7 cellular contexts compared by ENCODE assay signal in genomic region chr7:74454059-74454947, GRCh38. TPM values are rescaled to one million over a fixed set of nuclear protein-coding genes. Genes with fewer than 3 reads are reported as not detected.
DNase-seq lines count a peak whose midpoint lies in the region; TF ChIP-seq lines count a peak whose summit lies in the region.

No MANE protein-coding gene starts in this region.

- H2AFZ ChIP-seq in parathyroid adenoma: peak overlapping the region; percentile 75

- peaks cover 1 to 15% (median 6%) of the 10 kb centered on the region in 3 donors for H3K27me3 Mint-ChIP-seq in immature natural killer cell (ENCODE audit: low read depth in 3 of 3)

- H3K4me1 ChIP-seq in parathyroid adenoma: peaks cover 3% of the 10 kb centered on the region

- H3K4me3 Mint-ChIP-seq in immature natural killer cell: no peak overlapping the region

- H3K4me3 ChIP-seq in H7 (ENCODE audit: insufficient read depth, low read depth, low read length) (peak overlapping the region; percentile 66), fibroblast of villous mesenchyme (ENCODE audit: low read depth, low read length) (peak overlapping the region; percentile 72), parathyroid adenoma (ENCODE audit: low read depth, low read length) (peak overlapping the region; percentile 60)

- H3K4me1 Mint-ChIP-seq in immature natural killer cell: peaks cover 7 to 9% of the 10 kb centered on the region in 2 donors

- DNase-seq in H7: peak; percentile 89
- peak; percentile 29 to 34 for DNase-seq in activated CD4-positive, alpha-beta T cell treated with anti-CD3 and anti-CD28 coated beads, Interleukin-2, amount 50 U/mL, for 48 hours
- DNase-seq in fibroblast of villous mesenchyme (ENCODE audit: low read depth): no peak
- no peak for DNase-seq in HT-29 (ENCODE audit: low spot score)
- DNase-seq in dermis blood vessel endothelial cell: no peak
- DNase-seq in immature natural killer cell: no peak

- H3K27ac ChIP-seq in parathyroid adenoma: peak overlapping the region; percentile 74

- no peak overlapping the region for H3K27ac Mint-ChIP-seq in immature natural killer cell

- no peaks in the 10 kb centered on the region for H3K79me2 ChIP-seq in parathyroid adenoma

- H3K9me3 ChIP-seq in parathyroid adenoma (ENCODE audit: control insufficient read depth, low read length): no peaks in the 10 kb centered on the region

- H3K27me3 ChIP-seq in H7 (ENCODE audit: control insufficient read depth, insufficient read depth, low read length): no peaks in the 10 kb centered on the region
- no peaks in the 10 kb centered on the region for H3K27me3 ChIP-seq in parathyroid adenoma (ENCODE audit: control insufficient read depth, insufficient read depth, low read length)

- H3K9me3 Mint-ChIP-seq in immature natural killer cell: no peaks in the 10 kb centered on the region

- H3K36me3 ChIP-seq in H7 (replicated peaks; ENCODE audit: control insufficient read depth, insufficient read depth, low read length) (no peaks in the 10 kb centered on the region; the same call in 1 of the 2 replicates), parathyroid adenoma (ENCODE audit: control insufficient read depth, insufficient read depth, low read length) (no peaks in the 10 kb centered on the region)

- no peaks in the 10 kb centered on the region for H3K36me3 Mint-ChIP-seq in immature natural killer cell

- H3K9ac ChIP-seq in parathyroid adenoma: peak overlapping the region; percentile 67

- H3K4me2 ChIP-seq in parathyroid adenoma (ENCODE audit: low read length): peak overlapping the region; percentile 78

- TF ChIP-seq CTCF in fibroblast of villous mesenchyme (IDR thresholded peaks at IDR 0.05; ENCODE audit: insufficient read depth, low read depth, low read length): no peak
- TF ChIP-seq CTCF in parathyroid adenoma (IDR thresholded peaks at IDR 0.05): no peak

RNA-seq across cellular contexts. Expression of gene GTF2IRD1, which starts 0.6 kb away (rescaled TPM):
- 19.6 and 21.1 TPM in 2 replicates for total RNA-seq in H7 (2014; rRNA removed; shearing (Covaris generic))
- total RNA-seq in fibroblast of villous mesenchyme: 13.4 and 17.1 TPM in 2 replicates
- total RNA-seq in HT-29 (2014; rRNA removed; shearing (Covaris generic)): 34.6 and 41.5 TPM in 2 replicates
- 6.1 and 7.4 TPM in 2 replicates for total RNA-seq in dermis blood vessel endothelial cell
- not detected for polyA plus RNA-seq in immature natural killer cell

Comparison
In these comparisons a context has a peak if more than half of its experiments do, and no peak if none do; other contexts are left out.
1. DNase-seq: peak in H7 (single experiment) and activated CD4-positive, alpha-beta T cell treated with anti-CD3 and anti-CD28 coated beads, Interleukin-2, amount 50 U/mL, for 48 hours (2 of 2); none in fibroblast of villous mesenchyme (single experiment), HT-29 (single experiment), dermis blood vessel endothelial cell (single experiment) and immature natural killer cell (0 of 3).
2. Peak in every context shown above with its lines, with median percentiles within 50 percentile points of each other: H3K4me3 ChIP-seq.